In genomic region chr11:72223615-72224586, GRCh38 we compare ENCODE assay signal across 8 cellular contexts.
DNase-seq lines count a peak whose midpoint lies in the region; ATAC-seq lines count a peak whose summit lies in the region.

No MANE protein-coding gene starts in this region.

- DNase-seq in NCI-H2081 (lab: John Stamatoyannopoulos, UW), result peak; percentile 60 to 61
- DNase-seq in NCI-H2081 treated with DMSO at 0.1 percent for 48 hours (lab: John Stamatoyannopoulos, UW), result no peak
- DNase-seq in NCI-H1930 (lab: John Stamatoyannopoulos, UW), result peak; percentile 45 to 47
- peak; percentile 68 to 75 for DNase-seq in activated CD4-positive, alpha-beta T cell treated with anti-CD3 and anti-CD28 coated beads, Interleukin-2, amount 50 U/mL, for 48 hours
- DNase-seq in midbrain (lab: John Stamatoyannopoulos, UW), result peak; percentile 44
- peak; percentile 15 to 60 (median 47) for DNase-seq in stimulated activated naive CD4-positive, alpha-beta T cell (lab: John Stamatoyannopoulos, UW)

- peak overlapping the region; percentile 99 for H3K9ac ChIP-seq in endocrine pancreas (ENCODE audit: control insufficient read depth, insufficient read depth, low read length)

- peak; percentile 64 for ATAC-seq in HG02759 (IDR thresholded peaks at IDR 0.05; ENCODE audit: unreplicated experiment)

- no peaks in the 10 kb centered on the region for H3K36me3 ChIP-seq in endocrine pancreas (ENCODE audit: control insufficient read depth, insufficient read depth, low read length)

- no peaks in the 10 kb centered on the region for H3K9me3 ChIP-seq in endocrine pancreas (ENCODE audit: control insufficient read depth, low read length)

- peak overlapping the region; percentile 50 for H3K4me3 ChIP-seq in endocrine pancreas (ENCODE audit: control insufficient read depth, insufficient read depth, low read length)

- H3K27me3 ChIP-seq in endocrine pancreas (ENCODE audit: control insufficient read depth, insufficient read depth, low read length), result no peaks in the 10 kb centered on the region

- H3K4me1 ChIP-seq in endocrine pancreas (ENCODE audit: control insufficient read depth, insufficient read depth, low read length), result no peaks in the 10 kb centered on the region
